Comparison of ENCODE assay signal across 1 cellular context in the genomic region with DNA sequence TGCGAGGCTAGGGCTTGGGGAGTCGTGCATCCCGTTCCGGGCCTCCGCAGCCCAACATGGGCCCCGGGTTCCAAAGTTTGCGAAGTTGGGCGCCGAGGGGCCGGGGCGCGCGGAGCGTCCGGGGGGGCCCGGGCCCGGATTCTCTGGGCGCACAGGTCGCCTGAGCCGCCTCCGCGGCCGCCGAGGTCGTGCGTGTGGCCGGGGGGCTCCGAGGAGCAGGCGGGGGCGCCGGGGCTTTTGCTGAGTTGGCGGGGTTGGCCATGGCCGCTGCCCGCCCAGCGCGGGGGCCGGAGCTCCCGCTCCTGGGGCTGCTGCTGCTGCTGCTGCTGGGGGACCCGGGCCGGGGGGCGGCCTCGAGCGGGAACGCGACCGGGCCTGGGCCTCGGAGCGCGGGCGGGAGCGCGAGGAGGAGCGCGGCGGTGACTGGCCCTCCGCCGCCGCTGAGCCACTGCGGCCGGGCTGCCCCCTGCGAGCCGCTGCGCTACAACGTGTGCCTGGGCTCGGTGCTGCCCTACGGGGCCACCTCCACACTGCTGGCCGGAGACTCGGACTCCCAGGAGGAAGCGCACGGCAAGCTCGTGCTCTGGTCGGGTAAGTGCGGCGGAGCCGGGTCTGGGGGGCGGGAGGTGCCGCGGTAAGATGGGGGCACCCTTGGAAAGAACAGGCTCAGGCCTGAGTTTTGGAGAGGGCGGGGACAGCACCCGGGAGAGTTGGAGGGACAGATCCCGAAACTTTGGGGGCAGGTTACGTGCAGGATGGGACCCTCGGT.
TF ChIP-seq lines count a peak whose summit lies in the region.

No MANE protein-coding gene starts in this region.

TF ChIP-seq in HepG2, 621 proteins besides CTCF, POLR2A, EP300 and RAD21 (continued from another document):
- TF ChIP-seq, protein P1, sequence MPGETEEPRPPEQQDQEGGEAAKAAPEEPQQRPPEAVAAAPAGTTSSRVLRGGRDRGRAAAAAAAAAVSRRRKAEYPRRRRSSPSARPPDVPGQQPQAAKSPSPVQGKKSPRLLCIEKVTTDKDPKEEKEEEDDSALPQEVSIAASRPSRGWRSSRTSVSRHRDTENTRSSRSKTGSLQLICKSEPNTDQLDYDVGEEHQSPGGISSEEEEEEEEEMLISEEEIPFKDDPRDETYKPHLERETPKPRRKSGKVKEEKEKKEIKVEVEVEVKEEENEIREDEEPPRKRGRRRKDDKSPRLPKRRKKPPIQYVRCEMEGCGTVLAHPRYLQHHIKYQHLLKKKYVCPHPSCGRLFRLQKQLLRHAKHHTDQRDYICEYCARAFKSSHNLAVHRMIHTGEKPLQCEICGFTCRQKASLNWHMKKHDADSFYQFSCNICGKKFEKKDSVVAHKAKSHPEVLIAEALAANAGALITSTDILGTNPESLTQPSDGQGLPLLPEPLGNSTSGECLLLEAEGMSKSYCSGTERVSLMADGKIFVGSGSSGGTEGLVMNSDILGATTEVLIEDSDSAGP (CRISPR knock-in tag; IDR thresholded peaks at IDR 0.05; ENCODE audit: borderline replicate concordance), result no peak
- TF ChIP-seq, protein P2, sequence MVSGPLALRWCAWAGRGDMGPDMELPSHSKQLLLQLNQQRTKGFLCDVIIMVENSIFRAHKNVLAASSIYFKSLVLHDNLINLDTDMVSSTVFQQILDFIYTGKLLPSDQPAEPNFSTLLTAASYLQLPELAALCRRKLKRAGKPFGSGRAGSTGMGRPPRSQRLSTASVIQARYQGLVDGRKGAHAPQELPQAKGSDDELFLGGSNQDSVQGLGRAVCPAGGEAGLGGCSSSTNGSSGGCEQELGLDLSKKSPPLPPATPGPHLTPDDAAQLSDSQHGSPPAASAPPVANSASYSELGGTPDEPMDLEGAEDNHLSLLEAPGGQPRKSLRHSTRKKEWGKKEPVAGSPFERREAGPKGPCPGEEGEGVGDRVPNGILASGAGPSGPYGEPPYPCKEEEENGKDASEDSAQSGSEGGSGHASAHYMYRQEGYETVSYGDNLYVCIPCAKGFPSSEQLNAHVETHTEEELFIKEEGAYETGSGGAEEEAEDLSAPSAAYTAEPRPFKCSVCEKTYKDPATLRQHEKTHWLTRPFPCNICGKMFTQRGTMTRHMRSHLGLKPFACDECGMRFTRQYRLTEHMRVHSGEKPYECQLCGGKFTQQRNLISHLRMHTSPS (CRISPR knock-in tag; IDR thresholded peaks at IDR 0.05; ENCODE audit: low read depth), result no peak
- TF ChIP-seq ZNF180 (CRISPR knock-in tag; IDR thresholded peaks at IDR 0.05; ENCODE audit: borderline replicate concordance, low read depth), result no peak
- TF ChIP-seq, protein P3, sequence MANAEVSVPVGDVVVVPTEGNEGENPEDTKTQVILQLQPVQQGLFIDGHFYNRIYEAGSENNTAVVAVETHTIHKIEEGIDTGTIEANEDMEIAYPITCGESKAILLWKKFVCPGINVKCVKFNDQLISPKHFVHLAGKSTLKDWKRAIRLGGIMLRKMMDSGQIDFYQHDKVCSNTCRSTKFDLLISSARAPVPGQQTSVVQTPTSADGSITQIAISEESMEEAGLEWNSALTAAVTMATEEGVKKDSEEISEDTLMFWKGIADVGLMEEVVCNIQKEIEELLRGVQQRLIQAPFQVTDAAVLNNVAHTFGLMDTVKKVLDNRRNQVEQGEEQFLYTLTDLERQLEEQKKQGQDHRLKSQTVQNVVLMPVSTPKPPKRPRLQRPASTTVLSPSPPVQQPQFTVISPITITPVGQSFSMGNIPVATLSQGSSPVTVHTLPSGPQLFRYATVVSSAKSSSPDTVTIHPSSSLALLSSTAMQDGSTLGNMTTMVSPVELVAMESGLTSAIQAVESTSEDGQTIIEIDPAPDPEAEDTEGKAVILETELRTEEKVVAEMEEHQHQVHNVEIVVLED (CRISPR knock-in tag; IDR thresholded peaks at IDR 0.05; ENCODE audit: borderline replicate concordance), result no peak
- TF ChIP-seq, protein P4, sequence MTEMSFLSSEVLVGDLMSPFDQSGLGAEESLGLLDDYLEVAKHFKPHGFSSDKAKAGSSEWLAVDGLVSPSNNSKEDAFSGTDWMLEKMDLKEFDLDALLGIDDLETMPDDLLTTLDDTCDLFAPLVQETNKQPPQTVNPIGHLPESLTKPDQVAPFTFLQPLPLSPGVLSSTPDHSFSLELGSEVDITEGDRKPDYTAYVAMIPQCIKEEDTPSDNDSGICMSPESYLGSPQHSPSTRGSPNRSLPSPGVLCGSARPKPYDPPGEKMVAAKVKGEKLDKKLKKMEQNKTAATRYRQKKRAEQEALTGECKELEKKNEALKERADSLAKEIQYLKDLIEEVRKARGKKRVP (CRISPR knock-in tag; IDR thresholded peaks at IDR 0.05), result peak in 1 of 2 experiments; percentile 30; a peak in 1 of 4 replicates
- TF ChIP-seq REXO4 (CRISPR knock-in tag; IDR thresholded peaks at IDR 0.05; ENCODE audit: borderline replicate concordance), result no peak
- TF ChIP-seq ATF1 (CRISPR knock-in tag; IDR thresholded peaks at IDR 0.05), result no peak
- TF ChIP-seq ZNF75D (CRISPR knock-in tag; IDR thresholded peaks at IDR 0.05; ENCODE audit: borderline replicate concordance), result no peak
- TF ChIP-seq MTF1 (CRISPR knock-in tag; IDR thresholded peaks at IDR 0.05), result no peak
- no peak for TF ChIP-seq KLF16 (CRISPR knock-in tag; IDR thresholded peaks at IDR 0.05)
- no peak for TF ChIP-seq SP5 (CRISPR knock-in tag; IDR thresholded peaks at IDR 0.05; ENCODE audit: borderline replicate concordance, low read depth)
- TF ChIP-seq ARID4A (CRISPR knock-in tag; IDR thresholded peaks at IDR 0.05; ENCODE audit: borderline replicate concordance), result no peak
- TF ChIP-seq ZNF737 (CRISPR knock-in tag; IDR thresholded peaks at IDR 0.05; ENCODE audit: borderline replicate concordance), result no peak
- no peak for TF ChIP-seq HNF4G (IDR thresholded peaks at IDR 0.05; ENCODE audit: borderline replicate concordance, low read depth, low read length)
- TF ChIP-seq HNF4G (CRISPR knock-in tag; IDR thresholded peaks at IDR 0.05; ENCODE audit: borderline replicate concordance, low read depth), result no peak
- TF ChIP-seq, protein P5, sequence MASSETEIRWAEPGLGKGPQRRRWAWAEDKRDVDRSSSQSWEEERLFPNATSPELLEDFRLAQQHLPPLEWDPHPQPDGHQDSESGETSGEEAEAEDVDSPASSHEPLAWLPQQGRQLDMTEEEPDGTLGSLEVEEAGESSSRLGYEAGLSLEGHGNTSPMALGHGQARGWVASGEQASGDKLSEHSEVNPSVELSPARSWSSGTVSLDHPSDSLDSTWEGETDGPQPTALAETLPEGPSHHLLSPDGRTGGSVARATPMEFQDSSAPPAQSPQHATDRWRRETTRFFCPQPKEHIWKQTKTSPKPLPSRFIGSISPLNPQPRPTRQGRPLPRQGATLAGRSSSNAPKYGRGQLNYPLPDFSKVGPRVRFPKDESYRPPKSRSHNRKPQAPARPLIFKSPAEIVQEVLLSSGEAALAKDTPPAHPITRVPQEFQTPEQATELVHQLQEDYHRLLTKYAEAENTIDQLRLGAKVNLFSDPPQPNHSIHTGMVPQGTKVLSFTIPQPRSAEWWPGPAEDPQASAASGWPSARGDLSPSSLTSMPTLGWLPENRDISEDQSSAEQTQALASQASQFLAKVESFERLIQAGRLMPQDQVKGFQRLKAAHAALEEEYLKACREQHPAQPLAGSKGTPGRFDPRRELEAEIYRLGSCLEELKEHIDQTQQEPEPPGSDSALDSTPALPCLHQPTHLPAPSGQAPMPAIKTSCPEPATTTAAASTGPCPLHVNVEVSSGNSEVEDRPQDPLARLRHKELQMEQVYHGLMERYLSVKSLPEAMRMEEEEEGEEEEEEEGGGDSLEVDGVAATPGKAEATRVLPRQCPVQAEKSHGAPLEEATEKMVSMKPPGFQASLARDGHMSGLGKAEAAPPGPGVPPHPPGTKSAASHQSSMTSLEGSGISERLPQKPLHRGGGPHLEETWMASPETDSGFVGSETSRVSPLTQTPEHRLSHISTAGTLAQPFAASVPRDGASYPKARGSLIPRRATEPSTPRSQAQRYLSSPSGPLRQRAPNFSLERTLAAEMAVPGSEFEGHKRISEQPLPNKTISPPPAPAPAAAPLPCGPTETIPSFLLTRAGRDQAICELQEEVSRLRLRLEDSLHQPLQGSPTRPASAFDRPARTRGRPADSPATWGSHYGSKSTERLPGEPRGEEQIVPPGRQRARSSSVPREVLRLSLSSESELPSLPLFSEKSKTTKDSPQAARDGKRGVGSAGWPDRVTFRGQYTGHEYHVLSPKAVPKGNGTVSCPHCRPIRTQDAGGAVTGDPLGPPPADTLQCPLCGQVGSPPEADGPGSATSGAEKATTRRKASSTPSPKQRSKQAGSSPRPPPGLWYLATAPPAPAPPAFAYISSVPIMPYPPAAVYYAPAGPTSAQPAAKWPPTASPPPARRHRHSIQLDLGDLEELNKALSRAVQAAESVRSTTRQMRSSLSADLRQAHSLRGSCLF (CRISPR knock-in tag; IDR thresholded peaks at IDR 0.05; ENCODE audit: borderline replicate concordance), result no peak
- TF ChIP-seq ZNF788 (CRISPR knock-in tag; IDR thresholded peaks at IDR 0.05; ENCODE audit: borderline replicate concordance), result peak; percentile 22; the same call in 1 of the 2 replicates
- no peak for TF ChIP-seq ZNF598 (CRISPR knock-in tag; IDR thresholded peaks at IDR 0.05; ENCODE audit: borderline replicate concordance)
- TF ChIP-seq AGO1 (IDR thresholded peaks at IDR 0.05; ENCODE audit: low read depth, low read length, poor library complexity, severe bottlenecking), result no peak
- no peak for TF ChIP-seq TAF15 (IDR thresholded peaks at IDR 0.05; ENCODE audit: low read depth, low read length, poor library complexity, severe bottlenecking)
- TF ChIP-seq ZNF546 (CRISPR knock-in tag; conservative IDR thresholded peaks at IDR 0.05), result 0 out of 2 replicates have a peak, but pooled peaks have one; percentile 38
- TF ChIP-seq SMAD1 (CRISPR knock-in tag; IDR thresholded peaks at IDR 0.05; ENCODE audit: borderline replicate concordance, low read depth), result no peak
- no peak for TF ChIP-seq ARID2 (CRISPR knock-in tag; IDR thresholded peaks at IDR 0.05; ENCODE audit: borderline replicate concordance)
- no peak for TF ChIP-seq TAF1 (CRISPR knock-in tag; IDR thresholded peaks at IDR 0.05)
- no peak for TF ChIP-seq TRIM24 (CRISPR knock-in tag; IDR thresholded peaks at IDR 0.05)
- TF ChIP-seq ZNF615 (CRISPR knock-in tag; IDR thresholded peaks at IDR 0.05; ENCODE audit: borderline replicate concordance), result no peak
- TF ChIP-seq ZNF446 (CRISPR knock-in tag; IDR thresholded peaks at IDR 0.05), result no peak
- TF ChIP-seq DR1 (CRISPR knock-in tag; IDR thresholded peaks at IDR 0.05), result no peak
- no peak for TF ChIP-seq ATM (IDR thresholded peaks at IDR 0.05; ENCODE audit: borderline replicate concordance)
TF ChIP-seq in HepG2: peak in this region for 51.
